11 cellular contexts compared by ENCODE assay signal in the genomic region with DNA sequence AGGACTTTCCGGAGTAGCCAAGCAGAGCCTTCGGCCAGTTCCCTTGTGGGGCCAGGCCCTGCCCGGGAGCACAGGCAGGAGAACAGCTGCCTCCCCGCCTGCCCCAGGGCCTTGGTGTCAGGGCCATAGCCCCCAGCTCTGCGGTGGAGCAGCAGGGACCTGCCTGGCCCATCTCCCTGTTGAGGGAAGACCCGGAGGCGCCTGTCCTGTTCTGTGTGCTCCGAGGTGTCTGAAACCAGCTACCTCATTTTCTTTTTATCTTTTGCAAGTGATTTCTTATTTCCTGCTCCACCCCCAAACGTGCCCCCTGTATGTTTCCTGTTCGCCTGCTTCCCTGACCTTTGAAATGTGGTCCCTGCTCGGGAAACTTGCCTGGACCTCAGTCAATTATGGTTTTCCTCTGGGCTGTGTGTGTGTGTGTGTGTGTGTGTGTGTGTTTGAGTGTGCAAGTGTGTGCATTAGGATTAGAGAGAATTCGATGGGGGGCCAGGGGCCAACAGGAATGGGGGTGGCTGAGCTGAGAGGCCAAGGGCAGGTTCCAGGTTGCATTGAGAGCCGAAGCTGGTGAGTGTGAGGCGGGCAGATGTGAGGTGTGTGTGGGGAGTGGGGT. TPM values are rescaled to one million over a fixed set of nuclear protein-coding genes. Genes with fewer than 3 reads are reported as not detected.
DNase-seq lines count a peak whose midpoint lies in the region; ATAC-seq and TF ChIP-seq lines count a peak whose summit lies in the region.
"Had no signal": no experiment of that assay in that cellular context is flagged by ENCODE, and none has a peak within 500 bp of the region (broad histone marks: within the 10 kb centered on the region; RNA-seq: fewer than 3 reads in every experiment).

No MANE protein-coding gene starts in this region.

- no peak for TF ChIP-seq CTCF in BE2C (IDR thresholded peaks at IDR 0.05; ENCODE audit: low read depth, low read length)
- no peak for TF ChIP-seq CTCF in endodermal cell (conservative IDR thresholded peaks at IDR 0.05)
- TF ChIP-seq CTCF in nephron progenitor cell (IDR thresholded peaks at IDR 0.05): no peak

- peaks cover 38% of the 10 kb centered on the region for H3K4me1 Mint-ChIP-seq in endodermal cell
- H3K4me1 Mint-ChIP-seq in nephron progenitor cell: peaks cover 58% of the 10 kb centered on the region

- no peaks in the 10 kb centered on the region for H3K27me3 ChIP-seq in BE2C
- no peaks in the 10 kb centered on the region for H3K27me3 ChIP-seq in endodermal cell (ENCODE audit: control insufficient read depth, insufficient read depth, low read length, poor library complexity, severe bottlenecking)

- WGBS in endodermal cell (ENCODE audit: insufficient coverage in 1 of 2, insufficient read length in 1 of 2), 2 experiments: 83 to 91% methylated on average over 8 to 14 of the region's 14 CpGs

- peak overlapping the region; percentile 49 for H3K27ac ChIP-seq in KOPT-K1 (ENCODE audit: low read depth, low read length, poor library complexity, severe bottlenecking)
- H3K27ac ChIP-seq in endodermal cell (ENCODE audit: low read depth, low read length): peak overlapping the region; percentile 2
- H3K27ac ChIP-seq: HL-60 had no signal

- H3K9me3 ChIP-seq in BE2C (no peaks in the 10 kb centered on the region), KOPT-K1 (ENCODE audit: insufficient read depth, low read length, poor library complexity, severe bottlenecking) (no peaks in the 10 kb centered on the region), endodermal cell (ENCODE audit: control insufficient read depth, low read length) (no peaks in the 10 kb centered on the region)

- DNase-seq in BE2C (peak; percentile 27), endodermal cell (peak; percentile 62), nephron progenitor cell (no peak), cerebellum (ENCODE audit: low spot score) (no peak)
- DNase-seq: anterior cingulate cortex, NCI-H2171 had no signal

- no peaks in the 10 kb centered on the region for H3K9me3 Mint-ChIP-seq in endodermal cell
- H3K9me3 Mint-ChIP-seq in nephron progenitor cell: peaks cover 6% of the 10 kb centered on the region

- H3K36me3 Mint-ChIP-seq in endodermal cell (ENCODE audit: low read depth) (peaks cover 5% of the 10 kb centered on the region), nephron progenitor cell (ENCODE audit: low read depth) (peaks cover 20% of the 10 kb centered on the region)

- H3K9ac ChIP-seq in endodermal cell (ENCODE audit: extremely low read depth, low read length, poor library complexity, severe bottlenecking): no peak overlapping the region

- ATAC-seq in HG02763 (IDR thresholded peaks at IDR 0.05; ENCODE audit: unreplicated experiment): no peak
- no peak for ATAC-seq in HG03354 (IDR thresholded peaks at IDR 0.05; ENCODE audit: poor library complexity, severe bottlenecking, unreplicated experiment)
- no peak for ATAC-seq in HG03159 (IDR thresholded peaks at IDR 0.05; ENCODE audit: unreplicated experiment)

- peaks cover 32% of the 10 kb centered on the region for H3K4me1 ChIP-seq in BE2C
- H3K4me1 ChIP-seq in endodermal cell (ENCODE audit: control insufficient read depth, insufficient read depth, low read length): peaks cover 13% of the 10 kb centered on the region

- H3K27me3 Mint-ChIP-seq in endodermal cell (ENCODE audit: insufficient read depth) (no peaks in the 10 kb centered on the region), nephron progenitor cell (ENCODE audit: low read depth, poor library complexity) (no peaks in the 10 kb centered on the region)

- H3K36me3 ChIP-seq in BE2C (no peaks in the 10 kb centered on the region), KOPT-K1 (ENCODE audit: insufficient read depth, low read length) (no peaks in the 10 kb centered on the region), endodermal cell (ENCODE audit: control insufficient read depth, insufficient read depth, low read length) (no peaks in the 10 kb centered on the region)

- no peak overlapping the region for H3K4me3 ChIP-seq in BE2C (ENCODE audit: low read depth, low read length)
- H3K4me3 ChIP-seq in endodermal cell (ENCODE audit: low read length): no peak overlapping the region

- H3K4me3 Mint-ChIP-seq in endodermal cell: no peak overlapping the region
- H3K4me3 Mint-ChIP-seq in nephron progenitor cell: no peak overlapping the region

- peak overlapping the region; percentile 57 for H3K27ac Mint-ChIP-seq in endodermal cell
- peak overlapping the region; percentile 93 for H3K27ac Mint-ChIP-seq in nephron progenitor cell

RNA-seq across cellular contexts. Expression of a gene that starts 19.1 kb away (rescaled TPM):
- polyA plus RNA-seq in BE2C (2012; ENCODE audit: insufficient read depth, insufficient read length, low read depth): 25.5 TPM
- total RNA-seq in endodermal cell (10 to 100 TPM; 58.2 to 64.1 TPM), cerebellum (15.7 TPM)
- polyA plus RNA-seq in endodermal cell (2013, experiment 1 of 2): 37.4 TPM
- polyA plus RNA-seq in endodermal cell (2013, experiment 2 of 2): 35.9 TPM

RNA-seq across cellular contexts. Expression of a gene that starts 59.7 kb away (rescaled TPM):
- polyA plus RNA-seq in BE2C (2012; ENCODE audit: insufficient read depth, insufficient read length, low read depth): 59.5 TPM
- total RNA-seq in endodermal cell (10 to 100 TPM; 38.4 to 39.4 TPM), cerebellum (10.6 TPM)
- 34.3 TPM for polyA plus RNA-seq in endodermal cell (2013, experiment 1 of 2)
- 33.0 TPM for polyA plus RNA-seq in endodermal cell (2013, experiment 2 of 2)

Comparison
In these comparisons a context has a peak if more than half of its experiments do, and no peak if none do; other contexts are left out.
1. DNase-seq: peak in BE2C (single experiment) and endodermal cell (single experiment); none in nephron progenitor cell (single experiment) and cerebellum (single experiment).